ENCODE assay signal across 8 cellular contexts in the genomic region with DNA sequence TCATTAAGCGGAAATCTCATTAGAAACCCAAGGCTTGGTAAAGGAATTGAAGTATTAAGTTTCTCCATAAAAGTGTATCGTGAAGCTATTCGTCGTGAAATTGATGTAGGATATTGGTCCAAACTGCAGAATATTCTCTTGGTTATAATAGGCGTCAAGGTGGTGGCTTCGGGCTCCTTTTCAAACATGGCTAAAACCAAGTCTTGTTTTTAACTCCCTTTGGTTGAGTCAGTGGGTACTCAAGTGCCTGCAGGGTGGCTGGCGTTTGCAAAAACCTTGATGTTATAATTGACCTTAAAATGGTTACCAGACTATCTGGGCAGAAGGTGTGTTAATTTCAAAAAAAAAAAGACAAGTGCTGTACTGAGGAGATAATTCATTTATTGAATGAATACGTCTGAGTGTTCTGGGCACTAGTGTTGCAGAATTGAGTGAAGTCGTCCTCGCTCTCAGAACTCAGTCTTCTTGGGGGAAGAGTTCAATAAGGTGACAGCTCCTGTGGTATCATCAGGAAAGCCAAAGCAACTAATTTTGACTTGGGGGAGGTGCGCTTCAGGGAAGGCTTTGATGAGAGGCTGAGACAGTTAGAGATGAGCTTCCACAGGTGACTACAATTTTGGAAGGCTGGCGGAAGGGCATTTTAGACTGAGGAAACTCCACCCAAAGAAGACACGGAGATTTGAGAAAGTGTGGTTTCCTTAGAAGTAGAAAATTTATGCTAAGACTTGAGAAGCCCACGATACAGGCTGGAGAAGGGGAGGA. TPM values are rescaled to one million over a fixed set of nuclear protein-coding genes. Genes with fewer than 3 reads are reported as not detected.
DNase-seq lines count a peak whose midpoint lies in the region; ATAC-seq and TF ChIP-seq lines count a peak whose summit lies in the region.

No MANE protein-coding gene starts in this region.

- H3K4me1 ChIP-seq in SJSA1 (replicated peaks) (peaks cover 15% of the 10 kb centered on the region), trophoblast cell (ENCODE audit: control insufficient read depth in 1 of 2, insufficient read depth in 2 of 2, low read length in 2 of 2) (peaks cover 5 to 8% of the 10 kb centered on the region in 2 experiments)

- no peaks in the 10 kb centered on the region; the same call in 1 of the 2 replicates for H3K9me3 ChIP-seq in SJSA1 (replicated peaks)
- H3K9me3 ChIP-seq in trophoblast cell (ENCODE audit: insufficient read depth, low read depth, low read length) = no peaks in the 10 kb centered on the region

- no peak overlapping the region for H3K23ac ChIP-seq in trophoblast cell (ENCODE audit: low read length)

- WGBS in trophoblast cell (ENCODE audit: extremely low coverage, insufficient coverage, insufficient read length) = no CpG with 5 or more reads among the region's 14 CpGs

- no peak overlapping the region for H2AK5ac ChIP-seq in trophoblast cell (ENCODE audit: low read length)

- H3K18ac ChIP-seq in trophoblast cell (ENCODE audit: low read length) = no peak overlapping the region

- H3K4me3 ChIP-seq in GM12875 (ENCODE audit: low read depth, low read length) (peak overlapping the region; percentile 94), SJSA1 (peak overlapping the region; percentile 97), trophoblast cell (ENCODE audit: low read depth, low read length) (peak overlapping the region; percentile 95)

- H3K4ac ChIP-seq in trophoblast cell (ENCODE audit: low read depth, low read length) = peak overlapping the region; percentile 97

- H2AFZ ChIP-seq in trophoblast cell (ENCODE audit: insufficient read depth, low read length, poor library complexity) = no peak overlapping the region

- peak overlapping the region; percentile 81; the same call in 1 of the 2 replicates for H3K27ac ChIP-seq in SJSA1
- H3K27ac ChIP-seq in epithelial cell of prostate = peak overlapping the region; percentile 78
- no peak overlapping the region for H3K27ac ChIP-seq in trophoblast cell (ENCODE audit: low read depth, low read length)

- no peak overlapping the region for H3K14ac ChIP-seq in trophoblast cell (ENCODE audit: low read length)

- peaks cover 14% of the 10 kb centered on the region for H3K79me1 ChIP-seq in trophoblast cell (ENCODE audit: low read length)

- no peak for ATAC-seq in HG03571 (IDR thresholded peaks at IDR 0.05; ENCODE audit: unreplicated experiment)
- no peak for ATAC-seq in GM18511 (IDR thresholded peaks at IDR 0.05; ENCODE audit: unreplicated experiment)
- ATAC-seq in HG02884 (IDR thresholded peaks at IDR 0.05; ENCODE audit: unreplicated experiment) = no peak

- H3K36me3 ChIP-seq in SJSA1 = peaks cover 24% of the 10 kb centered on the region
- H3K36me3 ChIP-seq in trophoblast cell (ENCODE audit: control insufficient read depth in 1 of 2, insufficient read depth in 2 of 2, low read length in 2 of 2) = peaks cover 2% of the 10 kb centered on the region in 2 experiments

- H2BK12ac ChIP-seq in trophoblast cell (ENCODE audit: low read length) = no peak overlapping the region

- TF ChIP-seq CTCF in GM12875 (IDR thresholded peaks at IDR 0.05; ENCODE audit: borderline replicate concordance, insufficient read depth, low read depth, low read length) = no peak

- peak overlapping the region; percentile 72 for H3K4me2 ChIP-seq in trophoblast cell (ENCODE audit: low read length)

- no peak overlapping the region for H4K91ac ChIP-seq in trophoblast cell (ENCODE audit: low read depth, low read length)

- H2BK5ac ChIP-seq in trophoblast cell (ENCODE audit: low read depth, low read length, poor library complexity) = no peak overlapping the region

- H3K27me3 ChIP-seq in SJSA1 (replicated peaks) (0 out of 2 replicates have a peak, but pooled peaks cover 4% of the 10 kb centered on the region), trophoblast cell (ENCODE audit: insufficient read depth, low read length) (no peaks in the 10 kb centered on the region)

- H3K9ac ChIP-seq in trophoblast cell (ENCODE audit: low read length) = no peak overlapping the region

- H4K12ac ChIP-seq in trophoblast cell (ENCODE audit: low read depth, low read length) = no peak overlapping the region

- H3K79me2 ChIP-seq in trophoblast cell (ENCODE audit: control insufficient read depth, insufficient read depth, low read length, poor library complexity) = peaks cover 24% of the 10 kb centered on the region

- no peak overlapping the region for H4K8ac ChIP-seq in trophoblast cell (ENCODE audit: low read depth, low read length)

- DNase-seq in SJSA1 (ENCODE audit: low read depth in 1 of 2, low spot score in 2 of 2) (no peak), epithelial cell of prostate (ENCODE audit: low read depth, low spot score) (no peak), trophoblast cell (no peak), DMS153 (lab: John Stamatoyannopoulos, UW) (no peak)

- H2BK120ac ChIP-seq in trophoblast cell (ENCODE audit: insufficient read depth, low read length, poor library complexity) = no peak overlapping the region

RNA-seq across cellular contexts. Expression of gene UBE2Q2, which starts 1.6 kb away (rescaled TPM):
- total RNA-seq in SJSA1 (2014; rRNA removed; shearing (Covaris generic)) = 40.1 and 52.8 TPM in 2 replicates
- 47.6 and 48.5 TPM in 2 replicates for polyA plus RNA-seq in trophoblast cell (2013)

RNA-seq across cellular contexts. Expression of gene FBXO22, which starts 58.9 kb away (rescaled TPM):
- 63.6 and 66.9 TPM in 2 replicates for total RNA-seq in SJSA1 (2014; rRNA removed; shearing (Covaris generic))
- polyA plus RNA-seq in trophoblast cell (2013) = 39.6 and 40.5 TPM in 2 replicates
